1 cellular context compared by ENCODE assay signal in the genomic region with DNA sequence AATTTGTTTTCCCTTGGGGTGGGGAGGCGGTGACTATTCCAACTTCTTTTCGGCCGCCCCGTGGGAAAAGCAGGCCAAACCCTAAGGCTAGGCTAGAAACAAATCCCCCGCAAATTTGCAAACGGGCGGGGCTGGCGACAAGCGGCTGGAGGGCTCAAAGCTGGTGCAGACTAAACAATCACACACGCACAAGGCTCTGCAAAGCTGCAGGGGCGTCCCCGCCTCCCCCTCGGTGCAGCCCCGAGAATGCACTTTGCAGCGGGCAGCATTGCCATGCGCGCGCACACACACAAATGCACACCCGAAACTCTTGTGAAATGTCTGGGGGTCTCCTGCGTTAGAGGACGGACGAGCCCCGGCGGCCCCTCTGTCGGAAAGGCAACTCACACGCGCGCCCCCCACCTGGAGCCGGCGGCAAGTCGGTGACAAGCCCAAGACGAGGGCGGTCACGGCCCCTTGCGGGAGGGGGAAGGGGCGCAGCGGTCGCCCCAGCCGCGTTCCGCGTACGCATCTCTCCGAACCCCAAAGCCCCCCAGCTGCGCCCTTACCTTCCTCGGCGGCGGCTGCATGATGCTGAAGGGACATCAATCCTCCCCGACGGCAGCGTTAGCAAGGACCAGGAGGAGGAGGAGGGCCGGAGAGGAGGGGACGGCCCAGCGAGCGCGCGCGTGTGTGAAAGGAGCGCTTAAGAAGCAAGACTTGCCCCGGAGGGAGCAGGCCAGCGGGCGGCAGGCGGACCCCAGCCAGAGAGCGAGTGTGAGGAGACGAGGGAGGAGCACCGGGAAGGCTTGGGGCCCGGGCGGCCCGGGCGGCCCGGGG.
TF ChIP-seq lines count a peak whose summit lies in the region.

No MANE protein-coding gene starts in this region.

TF ChIP-seq in K562, 482 proteins besides CTCF, POLR2A, EP300 and RAD21 (continued from another document and continues in another):
- TF ChIP-seq, protein P1, sequence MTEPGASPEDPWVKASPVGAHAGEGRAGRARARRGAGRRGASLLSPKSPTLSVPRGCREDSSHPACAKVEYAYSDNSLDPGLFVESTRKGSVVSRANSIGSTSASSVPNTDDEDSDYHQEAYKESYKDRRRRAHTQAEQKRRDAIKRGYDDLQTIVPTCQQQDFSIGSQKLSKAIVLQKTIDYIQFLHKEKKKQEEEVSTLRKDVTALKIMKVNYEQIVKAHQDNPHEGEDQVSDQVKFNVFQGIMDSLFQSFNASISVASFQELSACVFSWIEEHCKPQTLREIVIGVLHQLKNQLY (CRISPR knock-in tag; conservative IDR thresholded peaks at IDR 0.05): no peak
- TF ChIP-seq CREM (IDR thresholded peaks at IDR 0.05; ENCODE audit: low read depth): no peak
- TF ChIP-seq KDM5B (IDR thresholded peaks at IDR 0.05; ENCODE audit: insufficient replicate concordance, low read depth, low read length): peak; percentile 21
- TF ChIP-seq RB1 (IDR thresholded peaks at IDR 0.05; ENCODE audit: low read depth): 0 out of 2 replicates have a peak, but pooled peaks have one; percentile 13
- no peak for TF ChIP-seq BACH1 (tag; IDR thresholded peaks at IDR 0.05)
- no peak for TF ChIP-seq RAD51 (IDR thresholded peaks at IDR 0.05; ENCODE audit: borderline replicate concordance, low read depth)
- peak; percentile 34 for TF ChIP-seq CTBP1 (IDR thresholded peaks at IDR 0.05; ENCODE audit: borderline replicate concordance)
- TF ChIP-seq FOXA3 (CRISPR knock-in tag; conservative IDR thresholded peaks at IDR 0.05 in 1 of 2, IDR thresholded peaks at IDR 0.05 in 1 of 2): peak in 1 of 2 experiments; percentile 47; a peak in 2 of 4 replicates
- TF ChIP-seq, protein P2, sequence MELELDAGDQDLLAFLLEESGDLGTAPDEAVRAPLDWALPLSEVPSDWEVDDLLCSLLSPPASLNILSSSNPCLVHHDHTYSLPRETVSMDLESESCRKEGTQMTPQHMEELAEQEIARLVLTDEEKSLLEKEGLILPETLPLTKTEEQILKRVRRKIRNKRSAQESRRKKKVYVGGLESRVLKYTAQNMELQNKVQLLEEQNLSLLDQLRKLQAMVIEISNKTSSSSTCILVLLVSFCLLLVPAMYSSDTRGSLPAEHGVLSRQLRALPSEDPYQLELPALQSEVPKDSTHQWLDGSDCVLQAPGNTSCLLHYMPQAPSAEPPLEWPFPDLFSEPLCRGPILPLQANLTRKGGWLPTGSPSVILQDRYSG (tag; conservative IDR thresholded peaks at IDR 0.05; ENCODE audit: low read depth): no peak
- TF ChIP-seq TRIM24 (IDR thresholded peaks at IDR 0.05): peak in 1 of 2 experiments; percentile 27; a peak in 1 of 4 replicates
- no peak for TF ChIP-seq TCF3 (CRISPR knock-in tag; IDR thresholded peaks at IDR 0.05)
- peak; percentile 96 for TF ChIP-seq NCOA6 (IDR thresholded peaks at IDR 0.05)
- no peak for TF ChIP-seq YBX1 (IDR thresholded peaks at IDR 0.05)
- no peak for TF ChIP-seq GABPA (tag; conservative IDR thresholded peaks at IDR 0.05; ENCODE audit: low read depth)
- TF ChIP-seq, protein P3, sequence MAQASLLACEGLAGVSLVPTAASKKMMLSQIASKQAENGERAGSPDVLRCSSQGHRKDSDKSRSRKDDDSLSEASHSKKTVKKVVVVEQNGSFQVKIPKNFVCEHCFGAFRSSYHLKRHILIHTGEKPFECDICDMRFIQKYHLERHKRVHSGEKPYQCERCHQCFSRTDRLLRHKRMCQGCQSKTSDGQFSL (CRISPR knock-in tag; IDR thresholded peaks at IDR 0.05): 0 out of 2 replicates have a peak, but pooled peaks have one; percentile 36
- TF ChIP-seq, protein P3 (tag; IDR thresholded peaks at IDR 0.05): 0 out of 4 replicates have a peak, but pooled peaks of 1 of the 2 experiments have one; percentile 10
- TF ChIP-seq, protein P4, sequence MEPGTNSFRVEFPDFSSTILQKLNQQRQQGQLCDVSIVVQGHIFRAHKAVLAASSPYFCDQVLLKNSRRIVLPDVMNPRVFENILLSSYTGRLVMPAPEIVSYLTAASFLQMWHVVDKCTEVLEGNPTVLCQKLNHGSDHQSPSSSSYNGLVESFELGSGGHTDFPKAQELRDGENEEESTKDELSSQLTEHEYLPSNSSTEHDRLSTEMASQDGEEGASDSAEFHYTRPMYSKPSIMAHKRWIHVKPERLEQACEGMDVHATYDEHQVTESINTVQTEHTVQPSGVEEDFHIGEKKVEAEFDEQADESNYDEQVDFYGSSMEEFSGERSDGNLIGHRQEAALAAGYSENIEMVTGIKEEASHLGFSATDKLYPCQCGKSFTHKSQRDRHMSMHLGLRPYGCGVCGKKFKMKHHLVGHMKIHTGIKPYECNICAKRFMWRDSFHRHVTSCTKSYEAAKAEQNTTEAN (CRISPR knock-in tag; IDR thresholded peaks at IDR 0.05): peak; percentile 57; the same call in 1 of the 2 replicates
- TF ChIP-seq ZNF232 (CRISPR knock-in tag; IDR thresholded peaks at IDR 0.05): peak; percentile 53; the same call in 1 of the 2 replicates
- TF ChIP-seq, protein P5, sequence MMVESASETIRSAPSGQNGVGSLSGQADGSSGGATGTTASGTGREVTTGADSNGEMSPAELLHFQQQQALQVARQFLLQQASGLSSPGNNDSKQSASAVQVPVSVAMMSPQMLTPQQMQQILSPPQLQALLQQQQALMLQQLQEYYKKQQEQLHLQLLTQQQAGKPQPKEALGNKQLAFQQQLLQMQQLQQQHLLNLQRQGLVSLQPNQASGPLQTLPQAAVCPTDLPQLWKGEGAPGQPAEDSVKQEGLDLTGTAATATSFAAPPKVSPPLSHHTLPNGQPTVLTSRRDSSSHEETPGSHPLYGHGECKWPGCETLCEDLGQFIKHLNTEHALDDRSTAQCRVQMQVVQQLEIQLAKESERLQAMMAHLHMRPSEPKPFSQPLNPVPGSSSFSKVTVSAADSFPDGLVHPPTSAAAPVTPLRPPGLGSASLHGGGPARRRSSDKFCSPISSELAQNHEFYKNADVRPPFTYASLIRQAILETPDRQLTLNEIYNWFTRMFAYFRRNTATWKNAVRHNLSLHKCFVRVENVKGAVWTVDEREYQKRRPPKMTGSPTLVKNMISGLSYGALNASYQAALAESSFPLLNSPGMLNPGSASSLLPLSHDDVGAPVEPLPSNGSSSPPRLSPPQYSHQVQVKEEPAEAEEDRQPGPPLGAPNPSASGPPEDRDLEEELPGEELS (CRISPR knock-in tag; IDR thresholded peaks at IDR 0.05; ENCODE audit: borderline replicate concordance): 0 out of 2 replicates have a peak, but pooled peaks have one; percentile 17
- TF ChIP-seq, protein P6, sequence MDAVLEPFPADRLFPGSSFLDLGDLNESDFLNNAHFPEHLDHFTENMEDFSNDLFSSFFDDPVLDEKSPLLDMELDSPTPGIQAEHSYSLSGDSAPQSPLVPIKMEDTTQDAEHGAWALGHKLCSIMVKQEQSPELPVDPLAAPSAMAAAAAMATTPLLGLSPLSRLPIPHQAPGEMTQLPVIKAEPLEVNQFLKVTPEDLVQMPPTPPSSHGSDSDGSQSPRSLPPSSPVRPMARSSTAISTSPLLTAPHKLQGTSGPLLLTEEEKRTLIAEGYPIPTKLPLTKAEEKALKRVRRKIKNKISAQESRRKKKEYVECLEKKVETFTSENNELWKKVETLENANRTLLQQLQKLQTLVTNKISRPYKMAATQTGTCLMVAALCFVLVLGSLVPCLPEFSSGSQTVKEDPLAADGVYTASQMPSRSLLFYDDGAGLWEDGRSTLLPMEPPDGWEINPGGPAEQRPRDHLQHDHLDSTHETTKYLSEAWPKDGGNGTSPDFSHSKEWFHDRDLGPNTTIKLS (IDR thresholded peaks at IDR 0.05; ENCODE audit: borderline replicate concordance, low read depth): no peak
- TF ChIP-seq SREBF2 (CRISPR knock-in tag; IDR thresholded peaks at IDR 0.05): no peak
- TF ChIP-seq, protein P7, sequence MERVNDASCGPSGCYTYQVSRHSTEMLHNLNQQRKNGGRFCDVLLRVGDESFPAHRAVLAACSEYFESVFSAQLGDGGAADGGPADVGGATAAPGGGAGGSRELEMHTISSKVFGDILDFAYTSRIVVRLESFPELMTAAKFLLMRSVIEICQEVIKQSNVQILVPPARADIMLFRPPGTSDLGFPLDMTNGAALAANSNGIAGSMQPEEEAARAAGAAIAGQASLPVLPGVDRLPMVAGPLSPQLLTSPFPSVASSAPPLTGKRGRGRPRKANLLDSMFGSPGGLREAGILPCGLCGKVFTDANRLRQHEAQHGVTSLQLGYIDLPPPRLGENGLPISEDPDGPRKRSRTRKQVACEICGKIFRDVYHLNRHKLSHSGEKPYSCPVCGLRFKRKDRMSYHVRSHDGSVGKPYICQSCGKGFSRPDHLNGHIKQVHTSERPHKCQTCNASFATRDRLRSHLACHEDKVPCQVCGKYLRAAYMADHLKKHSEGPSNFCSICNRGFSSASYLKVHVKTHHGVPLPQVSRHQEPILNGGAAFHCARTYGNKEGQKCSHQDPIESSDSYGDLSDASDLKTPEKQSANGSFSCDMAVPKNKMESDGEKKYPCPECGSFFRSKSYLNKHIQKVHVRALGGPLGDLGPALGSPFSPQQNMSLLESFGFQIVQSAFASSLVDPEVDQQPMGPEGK (CRISPR knock-in tag; IDR thresholded peaks at IDR 0.05; ENCODE audit: borderline replicate concordance): no peak
- no peak for TF ChIP-seq ZNF324 (CRISPR knock-in tag; IDR thresholded peaks at IDR 0.05)
- peak in 1 of 2 experiments; percentile 50; a peak in 2 of 4 replicates for TF ChIP-seq KDM1A (IDR thresholded peaks at IDR 0.05)
- 0 out of 4 replicates have a peak, but pooled peaks of 1 of the 2 experiments have one; percentile 16 for TF ChIP-seq KDM4B (IDR thresholded peaks at IDR 0.05; ENCODE audit: borderline replicate concordance in 2 of 2, low read depth in 1 of 2)
- TF ChIP-seq RHOXF2B (CRISPR knock-in tag; conservative IDR thresholded peaks at IDR 0.05): 0 out of 2 replicates have a peak, but pooled peaks have one; percentile 16
- no peak for TF ChIP-seq TAF7 (tag; IDR thresholded peaks at IDR 0.05)
- TF ChIP-seq HNRNPL (IDR thresholded peaks at IDR 0.05; ENCODE audit: low read depth, low read length): 0 out of 2 replicates have a peak, but pooled peaks have one; percentile 7
- 0 out of 2 replicates have a peak, but pooled peaks have one; percentile 53 for TF ChIP-seq GABPB2 (CRISPR knock-in tag; conservative IDR thresholded peaks at IDR 0.05)
- no peak for TF ChIP-seq BDP1 (IDR thresholded peaks at IDR 0.05; ENCODE audit: insufficient read depth, insufficient read length)
- TF ChIP-seq TAF9B (IDR thresholded peaks at IDR 0.05; ENCODE audit: partially characterized antibody): no peak
- TF ChIP-seq FIP1L1 (IDR thresholded peaks at IDR 0.05; ENCODE audit: low read depth, low read length, poor library complexity, severe bottlenecking): peak; percentile 74
- no peak for TF ChIP-seq HEY1 (CRISPR knock-in tag; IDR thresholded peaks at IDR 0.05; ENCODE audit: borderline replicate concordance)
- no peak for TF ChIP-seq ATF7 (IDR thresholded peaks at IDR 0.05)
- 0 out of 2 replicates have a peak, but pooled peaks have one; percentile 50 for TF ChIP-seq ZNF75A (CRISPR knock-in tag; IDR thresholded peaks at IDR 0.05)
- TF ChIP-seq, protein P8, sequence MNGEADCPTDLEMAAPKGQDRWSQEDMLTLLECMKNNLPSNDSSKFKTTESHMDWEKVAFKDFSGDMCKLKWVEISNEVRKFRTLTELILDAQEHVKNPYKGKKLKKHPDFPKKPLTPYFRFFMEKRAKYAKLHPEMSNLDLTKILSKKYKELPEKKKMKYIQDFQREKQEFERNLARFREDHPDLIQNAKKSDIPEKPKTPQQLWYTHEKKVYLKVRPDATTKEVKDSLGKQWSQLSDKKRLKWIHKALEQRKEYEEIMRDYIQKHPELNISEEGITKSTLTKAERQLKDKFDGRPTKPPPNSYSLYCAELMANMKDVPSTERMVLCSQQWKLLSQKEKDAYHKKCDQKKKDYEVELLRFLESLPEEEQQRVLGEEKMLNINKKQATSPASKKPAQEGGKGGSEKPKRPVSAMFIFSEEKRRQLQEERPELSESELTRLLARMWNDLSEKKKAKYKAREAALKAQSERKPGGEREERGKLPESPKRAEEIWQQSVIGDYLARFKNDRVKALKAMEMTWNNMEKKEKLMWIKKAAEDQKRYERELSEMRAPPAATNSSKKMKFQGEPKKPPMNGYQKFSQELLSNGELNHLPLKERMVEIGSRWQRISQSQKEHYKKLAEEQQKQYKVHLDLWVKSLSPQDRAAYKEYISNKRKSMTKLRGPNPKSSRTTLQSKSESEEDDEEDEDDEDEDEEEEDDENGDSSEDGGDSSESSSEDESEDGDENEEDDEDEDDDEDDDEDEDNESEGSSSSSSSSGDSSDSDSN (IDR thresholded peaks at IDR 0.05; ENCODE audit: borderline replicate concordance in 1 of 2, low read depth in 2 of 2, low read length in 2 of 2): 0 out of 4 replicates have a peak, but pooled peaks of 1 of the 2 experiments have one; percentile 6
- TF ChIP-seq, protein P9, sequence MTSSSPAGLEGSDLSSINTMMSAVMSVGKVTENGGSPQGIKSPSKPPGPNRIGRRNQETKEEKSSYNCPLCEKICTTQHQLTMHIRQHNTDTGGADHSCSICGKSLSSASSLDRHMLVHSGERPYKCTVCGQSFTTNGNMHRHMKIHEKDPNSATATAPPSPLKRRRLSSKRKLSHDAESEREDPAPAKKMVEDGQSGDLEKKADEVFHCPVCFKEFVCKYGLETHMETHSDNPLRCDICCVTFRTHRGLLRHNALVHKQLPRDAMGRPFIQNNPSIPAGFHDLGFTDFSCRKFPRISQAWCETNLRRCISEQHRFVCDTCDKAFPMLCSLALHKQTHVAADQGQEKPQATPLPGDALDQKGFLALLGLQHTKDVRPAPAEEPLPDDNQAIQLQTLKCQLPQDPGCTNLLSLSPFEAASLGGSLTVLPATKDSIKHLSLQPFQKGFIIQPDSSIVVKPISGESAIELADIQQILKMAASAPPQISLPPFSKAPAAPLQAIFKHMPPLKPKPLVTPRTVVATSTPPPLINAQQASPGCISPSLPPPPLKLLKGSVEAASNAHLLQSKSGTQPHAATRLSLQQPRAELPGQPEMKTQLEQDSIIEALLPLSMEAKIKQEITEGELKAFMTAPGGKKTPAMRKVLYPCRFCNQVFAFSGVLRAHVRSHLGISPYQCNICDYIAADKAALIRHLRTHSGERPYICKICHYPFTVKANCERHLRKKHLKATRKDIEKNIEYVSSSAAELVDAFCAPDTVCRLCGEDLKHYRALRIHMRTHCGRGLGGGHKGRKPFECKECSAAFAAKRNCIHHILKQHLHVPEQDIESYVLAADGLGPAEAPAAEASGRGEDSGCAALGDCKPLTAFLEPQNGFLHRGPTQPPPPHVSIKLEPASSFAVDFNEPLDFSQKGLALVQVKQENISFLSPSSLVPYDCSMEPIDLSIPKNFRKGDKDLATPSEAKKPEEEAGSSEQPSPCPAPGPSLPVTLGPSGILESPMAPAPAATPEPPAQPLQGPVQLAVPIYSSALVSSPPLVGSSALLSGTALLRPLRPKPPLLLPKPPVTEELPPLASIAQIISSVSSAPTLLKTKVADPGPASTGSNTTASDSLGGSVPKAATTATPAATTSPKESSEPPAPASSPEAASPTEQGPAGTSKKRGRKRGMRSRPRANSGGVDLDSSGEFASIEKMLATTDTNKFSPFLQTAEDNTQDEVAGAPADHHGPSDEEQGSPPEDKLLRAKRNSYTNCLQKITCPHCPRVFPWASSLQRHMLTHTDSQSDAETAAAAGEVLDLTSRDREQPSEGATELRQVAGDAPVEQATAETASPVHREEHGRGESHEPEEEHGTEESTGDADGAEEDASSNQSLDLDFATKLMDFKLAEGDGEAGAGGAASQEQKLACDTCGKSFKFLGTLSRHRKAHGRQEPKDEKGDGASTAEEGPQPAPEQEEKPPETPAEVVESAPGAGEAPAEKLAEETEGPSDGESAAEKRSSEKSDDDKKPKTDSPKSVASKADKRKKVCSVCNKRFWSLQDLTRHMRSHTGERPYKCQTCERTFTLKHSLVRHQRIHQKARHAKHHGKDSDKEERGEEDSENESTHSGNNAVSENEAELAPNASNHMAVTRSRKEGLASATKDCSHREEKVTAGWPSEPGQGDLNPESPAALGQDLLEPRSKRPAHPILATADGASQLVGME (CRISPR knock-in tag; IDR thresholded peaks at IDR 0.05): 0 out of 2 replicates have a peak, but pooled peaks have one; percentile 34
- TF ChIP-seq NR1H2 (CRISPR knock-in tag; IDR thresholded peaks at IDR 0.05): 0 out of 2 replicates have a peak, but pooled peaks have one; percentile 80
